ENCODE assay signal across 27 cellular contexts in the genomic region with DNA sequence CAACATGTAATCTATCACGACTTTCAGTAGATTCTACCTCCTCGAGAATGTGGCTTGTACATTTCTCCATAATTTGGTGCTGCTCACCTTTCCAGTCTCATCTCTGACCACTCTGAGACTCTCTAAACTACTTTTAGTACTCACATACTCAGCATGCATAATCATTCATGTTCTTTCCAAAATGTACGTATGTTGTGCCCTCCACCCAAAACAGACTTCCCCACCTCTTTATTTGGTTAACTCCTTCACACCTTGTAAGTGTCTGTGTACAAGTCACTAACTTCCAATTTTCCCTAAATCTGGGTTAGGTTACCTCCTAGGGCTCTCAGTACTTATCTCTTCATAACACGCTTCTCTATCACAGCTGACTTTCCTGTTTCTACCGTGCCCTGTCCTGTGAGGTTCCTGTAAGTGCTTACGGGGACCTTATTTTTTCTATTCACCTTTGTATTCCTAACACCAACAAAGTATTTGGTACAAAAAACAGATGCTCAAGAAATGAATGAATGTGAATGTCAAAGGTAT.
DNase-seq lines count a peak whose midpoint lies in the region; ATAC-seq, FAIRE-seq and TF ChIP-seq lines count a peak whose summit lies in the region.
"Had no signal": no experiment of that assay in that cellular context is flagged by ENCODE, and none has a peak within 500 bp of the region (broad histone marks: within the 10 kb centered on the region; RNA-seq: fewer than 3 reads in every experiment).

No MANE protein-coding gene starts in this region.

- H3K14ac ChIP-seq in trophoblast cell (ENCODE audit: low read length): no peak overlapping the region

- no peak overlapping the region for H2AK5ac ChIP-seq in trophoblast cell (ENCODE audit: low read length)

- H3K4me3 ChIP-seq in HEK293 (ENCODE audit: low read depth, low read length) (no peak overlapping the region), K562 (no peak overlapping the region), trophoblast cell (ENCODE audit: low read depth, low read length) (no peak overlapping the region), SJCRH30 (no peak overlapping the region)
- H3K4me3 ChIP-seq: A549; BLaER1 treated with 17β-estradiol and CSF1 and Interleukin-3, amounts not matched to agents 10 nM and 100 nM; GM12878 had no signal

- no peaks in the 10 kb centered on the region for H3K9me3 ChIP-seq in HEK293 (ENCODE audit: control insufficient read depth, insufficient read depth, low read depth, low read length)
- H3K9me3 ChIP-seq in K562 (replicated peaks; ENCODE audit: control insufficient read depth, insufficient read depth, low read depth, low read length): no peaks in the 10 kb centered on the region
- H3K9me3 ChIP-seq in trophoblast cell (ENCODE audit: insufficient read depth, low read depth, low read length): no peaks in the 10 kb centered on the region
- H3K9me3 ChIP-seq in SJCRH30 (replicated peaks): no peaks in the 10 kb centered on the region

- H4K91ac ChIP-seq in trophoblast cell (ENCODE audit: low read depth, low read length): no peak overlapping the region

- H4K8ac ChIP-seq in trophoblast cell (ENCODE audit: low read depth, low read length): no peak overlapping the region

- H3K36me3 ChIP-seq in HEK293 (ENCODE audit: control insufficient read depth in 2 of 2, insufficient read depth in 1 of 2, low read length in 2 of 2): no peaks in the 10 kb centered on the region
- H3K36me3 ChIP-seq in K562 (ENCODE audit: control insufficient read depth, insufficient read depth, low read length): no peaks in the 10 kb centered on the region
- H3K36me3 ChIP-seq in trophoblast cell (ENCODE audit: control insufficient read depth in 1 of 2, insufficient read depth in 2 of 2, low read length in 2 of 2): no peaks in the 10 kb centered on the region
- H3K36me3 ChIP-seq in SJCRH30: no peaks in the 10 kb centered on the region

- no peak overlapping the region for H4K12ac ChIP-seq in trophoblast cell (ENCODE audit: low read depth, low read length)

- no peaks in the 10 kb centered on the region for H4K20me1 ChIP-seq in K562 (replicated peaks; ENCODE audit: control insufficient read depth, insufficient read depth, low read length)
- H4K20me1 ChIP-seq: BLaER1 treated with 17β-estradiol and CSF1 and Interleukin-3, amounts not matched to agents 10 nM and 100 nM had no signal

- no peak for TF ChIP-seq CTCF in HEK293 (tag by site-specific recombination; IDR thresholded peaks at IDR 0.05)
- no peak for TF ChIP-seq CTCF in K562 (IDR thresholded peaks at IDR 0.05 in 2 of 3, conservative IDR thresholded peaks at IDR 0.05 in 1 of 3; ENCODE audit: insufficient read depth in 2 of 3, low read depth in 1 of 3, low read length in 3 of 3)

- POLR2A ChIA-PET in activated naive CD8-positive, alpha-beta T cell treated with anti-CD3 and anti-CD28 coated beads, Interleukin-2, amount 10 ng/mL, durations not matched to agents 7 days and 5 days (lab: Charles Lee): no interaction called here
- POLR2A ChIA-PET in HEK293 (lab: Yijun Ruan, JAX) (no interaction called here), K562 (lab: Yijun Ruan, JAX) (no interaction called here)

- no peaks in the 10 kb centered on the region for H3K79me2 ChIP-seq in K562 (ENCODE audit: control insufficient read depth, insufficient read depth, low read length)
- H3K79me2 ChIP-seq in trophoblast cell (ENCODE audit: control insufficient read depth, insufficient read depth, low read length, poor library complexity): no peaks in the 10 kb centered on the region

- H2AFZ ChIP-seq in K562 (ENCODE audit: low read depth, low read length) (no peak overlapping the region), trophoblast cell (ENCODE audit: insufficient read depth, low read length, poor library complexity) (no peak overlapping the region)

- peak overlapping the region; percentile 4 for H3K27ac Mint-ChIP-seq in activated naive CD8-positive, alpha-beta T cell treated with anti-CD3 and anti-CD28 coated beads, Interleukin-2, amount 10 ng/mL, durations not matched to agents 7 days and 5 days
- H3K27ac Mint-ChIP-seq in activated naive CD8-positive, alpha-beta T cell treated with anti-CD3 and anti-CD28 coated beads for 36 hours: no peak overlapping the region
- peak overlapping the region; percentile 37 for H3K27ac Mint-ChIP-seq in stimulated activated naive B cell treated with anti-CD40 and anti-IgM and Interleukin-4, amounts not matched to agents 10 μg/mL and 1 μg/mL and 100 μg/mL, for 72 hours
- H3K27ac Mint-ChIP-seq: B cell; CD4-positive, alpha-beta memory T cell had no signal

- 1% methylated on average over 6 of the region's 6 CpGs for WGBS in K562 (ENCODE audit: insufficient coverage, low coverage, missing lambda C conversion rate)
- WGBS in trophoblast cell (ENCODE audit: extremely low coverage, insufficient coverage, insufficient read length): no CpG with 5 or more reads among the region's 6 CpGs

- peaks cover 11 to 15% of the 10 kb centered on the region in 2 experiments; a peak in 4 of 5 replicates for H3K27me3 ChIP-seq in K562 (ENCODE audit: control insufficient read depth in 2 of 2, insufficient read depth in 2 of 2, low read length in 2 of 2)
- H3K27me3 ChIP-seq in trophoblast cell (ENCODE audit: insufficient read depth, low read length): no peaks in the 10 kb centered on the region
- no peaks in the 10 kb centered on the region for H3K27me3 ChIP-seq in SJCRH30
- H3K27me3 ChIP-seq: BLaER1 treated with 17β-estradiol and CSF1 and Interleukin-3, amounts not matched to agents 10 nM and 100 nM had no signal

- H3K9ac ChIP-seq in K562 (ENCODE audit: insufficient read depth in 1 of 2, low read depth in 2 of 2, low read length in 2 of 2): no peak overlapping the region
- H3K9ac ChIP-seq in trophoblast cell (ENCODE audit: low read length): no peak overlapping the region
- H3K9ac ChIP-seq: BLaER1 treated with 17β-estradiol and CSF1 and Interleukin-3, amounts not matched to agents 10 nM and 100 nM had no signal

- no peaks in the 10 kb centered on the region for H3K9me1 ChIP-seq in K562 (ENCODE audit: control insufficient read depth, insufficient read depth, low read length)

- H2BK12ac ChIP-seq in trophoblast cell (ENCODE audit: low read length): no peak overlapping the region

- CTCF ChIA-PET in HEK293 (lab: Yijun Ruan, JAX) (no interaction called here), K562 (lab: Yijun Ruan, JAX; ENCODE audit: low intra/inter-chr PET ratio) (no interaction called here)

- H3K4me1 ChIP-seq in HEK293 (ENCODE audit: control insufficient read depth, insufficient read depth, low read length): no peaks in the 10 kb centered on the region
- peaks cover 0 to 8% of the 10 kb centered on the region in 2 experiments; a peak in 2 of 5 replicates for H3K4me1 ChIP-seq in K562 (replicated peaks in 1 of 2; ENCODE audit: control insufficient read depth in 2 of 2, insufficient read depth in 2 of 2, low read length in 2 of 2)
- H3K4me1 ChIP-seq in trophoblast cell (ENCODE audit: control insufficient read depth in 1 of 2, insufficient read depth in 2 of 2, low read length in 2 of 2): no peaks in the 10 kb centered on the region
- no peaks in the 10 kb centered on the region for H3K4me1 ChIP-seq in SJCRH30
- H3K4me1 ChIP-seq: BLaER1 treated with 17β-estradiol and CSF1 and Interleukin-3, amounts not matched to agents 10 nM and 100 nM had no signal

- no peak overlapping the region for H2BK5ac ChIP-seq in trophoblast cell (ENCODE audit: low read depth, low read length, poor library complexity)

- peak; percentile 51 for FAIRE-seq in K562 (lab: Jason Lieb, UNC)
- FAIRE-seq: A549, GM12878, GM12892, GM18507, GM19239 had no signal

- peaks cover 9% of the 10 kb centered on the region for H3K9me3 Mint-ChIP-seq in activated naive CD8-positive, alpha-beta T cell treated with anti-CD3 and anti-CD28 coated beads, Interleukin-2, amount 10 ng/mL, durations not matched to agents 7 days and 5 days
- no peaks in the 10 kb centered on the region for H3K9me3 Mint-ChIP-seq in activated naive CD8-positive, alpha-beta T cell treated with anti-CD3 and anti-CD28 coated beads for 36 hours
- no peaks in the 10 kb centered on the region for H3K9me3 Mint-ChIP-seq in stimulated activated naive B cell treated with anti-CD40 and anti-IgM and Interleukin-4, amounts not matched to agents 10 μg/mL and 1 μg/mL and 100 μg/mL, for 72 hours
- H3K9me3 Mint-ChIP-seq: CD4-positive, alpha-beta memory T cell; CD8-positive, alpha-beta memory T cell had no signal

- H3K36me3 Mint-ChIP-seq in activated naive CD8-positive, alpha-beta T cell treated with anti-CD3 and anti-CD28 coated beads, Interleukin-2, amount 10 ng/mL, durations not matched to agents 7 days and 5 days: peaks cover 4% of the 10 kb centered on the region
- no peaks in the 10 kb centered on the region for H3K36me3 Mint-ChIP-seq in activated naive CD8-positive, alpha-beta T cell treated with anti-CD3 and anti-CD28 coated beads for 36 hours
- no peaks in the 10 kb centered on the region for H3K36me3 Mint-ChIP-seq in stimulated activated naive B cell treated with anti-CD40 and anti-IgM and Interleukin-4, amounts not matched to agents 10 μg/mL and 1 μg/mL and 100 μg/mL, for 72 hours
- H3K36me3 Mint-ChIP-seq: CD4-positive, alpha-beta memory T cell had no signal

- H3K4ac ChIP-seq in trophoblast cell (ENCODE audit: low read depth, low read length): no peak overlapping the region

- no peak for ATAC-seq in activated naive CD8-positive, alpha-beta T cell treated with anti-CD3 and anti-CD28 coated beads, Interleukin-2, amount 10 ng/mL, durations not matched to agents 7 days and 5 days (ENCODE audit: low read depth)
- peak; percentile 85 for ATAC-seq in K562
- ATAC-seq in stimulated activated naive B cell treated with anti-CD40 and anti-IgM and Interleukin-4, amounts not matched to agents 10 μg/mL and 1 μg/mL and 100 μg/mL, for 72 hours (replicated peaks): no peak
- ATAC-seq: A549, GM12878 had no signal

- H3K27me3 Mint-ChIP-seq in activated naive CD8-positive, alpha-beta T cell treated with anti-CD3 and anti-CD28 coated beads, Interleukin-2, amount 10 ng/mL, durations not matched to agents 7 days and 5 days: no peaks in the 10 kb centered on the region
- no peaks in the 10 kb centered on the region for H3K27me3 Mint-ChIP-seq in activated naive CD8-positive, alpha-beta T cell treated with anti-CD3 and anti-CD28 coated beads for 36 hours
- no peaks in the 10 kb centered on the region for H3K27me3 Mint-ChIP-seq in stimulated activated naive B cell treated with anti-CD40 and anti-IgM and Interleukin-4, amounts not matched to agents 10 μg/mL and 1 μg/mL and 100 μg/mL, for 72 hours
- H3K27me3 Mint-ChIP-seq: B cell had no signal

- no peak overlapping the region for H3K18ac ChIP-seq in trophoblast cell (ENCODE audit: low read length)

- intact Hi-C loops in K562 (cut with micrococcal nuclease): no loop called here

- no peak overlapping the region for H2BK120ac ChIP-seq in trophoblast cell (ENCODE audit: insufficient read depth, low read length, poor library complexity)

- no peak overlapping the region for H3K4me3 Mint-ChIP-seq in activated naive CD8-positive, alpha-beta T cell treated with anti-CD3 and anti-CD28 coated beads, Interleukin-2, amount 10 ng/mL, durations not matched to agents 7 days and 5 days
- H3K4me3 Mint-ChIP-seq in activated naive CD8-positive, alpha-beta T cell treated with anti-CD3 and anti-CD28 coated beads for 36 hours: no peak overlapping the region
- H3K4me3 Mint-ChIP-seq in stimulated activated naive B cell treated with anti-CD40 and anti-IgM and Interleukin-4, amounts not matched to agents 10 μg/mL and 1 μg/mL and 100 μg/mL, for 72 hours: no peak overlapping the region
- H3K4me3 Mint-ChIP-seq: B cell; CD4-positive, alpha-beta memory T cell; CD8-positive, alpha-beta memory T cell had no signal

- H3K79me1 ChIP-seq in trophoblast cell (ENCODE audit: low read length): no peaks in the 10 kb centered on the region

- no peak overlapping the region for H3K27ac ChIP-seq in HEK293 (ENCODE audit: extremely low read depth, low read depth, low read length)
- H3K27ac ChIP-seq in K562 (ENCODE audit: extremely low read depth, low read depth, low read length): no peak overlapping the region
- no peak overlapping the region for H3K27ac ChIP-seq in trophoblast cell (ENCODE audit: low read depth, low read length)
- no peak overlapping the region for H3K27ac ChIP-seq in SJCRH30
- H3K27ac ChIP-seq: 22Rv1; A549; BLaER1 treated with 17β-estradiol and CSF1 and Interleukin-3, amounts not matched to agents 10 nM and 100 nM; C4-2B had no signal

- H3K4me1 Mint-ChIP-seq in activated naive CD8-positive, alpha-beta T cell treated with anti-CD3 and anti-CD28 coated beads, Interleukin-2, amount 10 ng/mL, durations not matched to agents 7 days and 5 days: peaks cover 8% of the 10 kb centered on the region
- peaks cover 2% of the 10 kb centered on the region for H3K4me1 Mint-ChIP-seq in activated naive CD8-positive, alpha-beta T cell treated with anti-CD3 and anti-CD28 coated beads for 36 hours
- H3K4me1 Mint-ChIP-seq in stimulated activated naive B cell treated with anti-CD40 and anti-IgM and Interleukin-4, amounts not matched to agents 10 μg/mL and 1 μg/mL and 100 μg/mL, for 72 hours: peaks cover 0 to 2% of the 10 kb centered on the region in 2 donors
- H3K4me1 Mint-ChIP-seq: B cell; CD4-positive, alpha-beta memory T cell had no signal

- in situ Hi-C loops in K562 (cut with MboI): no loop called here

- peak; percentile 3; the same call in 1 of the 2 replicates for TF ChIP-seq EP300 in K562 (IDR thresholded peaks at IDR 0.05; ENCODE audit: low read length)

- H3K23ac ChIP-seq in trophoblast cell (ENCODE audit: low read length): no peak overlapping the region

- no peak for DNase-seq in activated naive CD8-positive, alpha-beta T cell treated with anti-CD3 and anti-CD28 coated beads, Interleukin-2, amount 10 ng/mL, durations not matched to agents 7 days and 5 days
- DNase-seq in activated naive CD8-positive, alpha-beta T cell treated with anti-CD3 and anti-CD28 coated beads for 36 hours: no peak
- peak in 2 of 4 experiments; percentile 35 to 52 for DNase-seq in K562 (ENCODE audit: extremely low read depth in 1 of 4, low spot score in 3 of 4)
- no peak for DNase-seq in stimulated activated naive B cell treated with anti-CD40 and anti-IgM and Interleukin-4, amounts not matched to agents 10 μg/mL and 1 μg/mL and 100 μg/mL, for 72 hours
- no peak for DNase-seq in trophoblast cell
- no peak for DNase-seq in SJCRH30
- DNase-seq: AML-193; CD4-positive, alpha-beta memory T cell; CD8-positive, alpha-beta memory T cell; COR-L47; DMS 273 treated with DMSO at 0.1 percent for 48 hours; DMS153; DMS53; DMS79; DND-41; EL; GDM1 had no signal

- BruUV-seq in K562 (replicated peaks; lab: Mats Ljungman, UMichigan): no TSS peak

- no peak for TF ChIP-seq RAD21 in K562 (CRISPR knock-in tag; conservative IDR thresholded peaks at IDR 0.05 in 1 of 2, IDR thresholded peaks at IDR 0.05 in 1 of 2)

- no peak for TF ChIP-seq POLR2A in K562 (conservative IDR thresholded peaks at IDR 0.05)

- no peak overlapping the region for H3K4me2 ChIP-seq in K562 (ENCODE audit: insufficient read depth, low read length)
- H3K4me2 ChIP-seq in trophoblast cell (ENCODE audit: low read length): no peak overlapping the region
- H3K4me2 ChIP-seq: A549; BLaER1 treated with 17β-estradiol and CSF1 and Interleukin-3, amounts not matched to agents 10 nM and 100 nM had no signal
